In the genomic region with DNA sequence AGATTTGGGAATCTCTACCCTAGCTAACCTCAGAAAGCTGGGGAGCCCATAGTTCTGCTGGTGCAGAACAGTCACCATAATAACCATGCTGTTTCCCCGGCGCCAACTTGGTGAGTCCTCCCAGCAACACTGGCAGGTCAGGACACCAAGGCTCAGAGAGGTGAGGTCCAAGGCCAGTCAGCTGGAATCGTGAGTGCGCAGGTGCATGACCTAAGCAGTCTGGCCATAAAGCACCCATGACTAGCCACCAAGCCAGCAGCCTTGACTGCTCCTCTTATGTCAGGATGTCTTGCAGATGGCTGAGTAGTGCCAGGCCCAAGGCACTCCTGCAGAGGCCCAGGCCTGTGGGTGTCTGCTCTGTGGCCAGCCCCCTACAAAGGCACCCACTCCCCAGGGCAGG, we compare ENCODE assay signal across 8 cellular contexts. TPM values are rescaled to one million over a fixed set of nuclear protein-coding genes. Genes with fewer than 3 reads are reported as not detected.
A peak's percentile ranks its signal among the peaks of the same experiment; 100 is the strongest.
DNase-seq lines count a peak whose midpoint lies in the region; ATAC-seq and TF ChIP-seq lines count a peak whose summit lies in the region.

No MANE protein-coding gene starts in this region.

- TF ChIP-seq CTCF in GM20000 (IDR thresholded peaks at IDR 0.05; ENCODE audit: extremely low read depth, missing control alignments), result no peak

- H3K4me3 Mint-ChIP-seq in T-helper 17 cell, result peak overlapping the region; percentile 97
- H3K4me3 Mint-ChIP-seq in stimulated activated memory B cell treated with anti-CD40 and anti-IgM and Interleukin-4, amounts not matched to agents 10 μg/mL and 1 μg/mL and 100 μg/mL, for 72 hours, result peak overlapping the region; percentile 91

- no peaks in the 10 kb centered on the region for H3K27me3 Mint-ChIP-seq in T-helper 17 cell
- no peaks in the 10 kb centered on the region for H3K27me3 Mint-ChIP-seq in stimulated activated memory B cell treated with anti-CD40 and anti-IgM and Interleukin-4, amounts not matched to agents 10 μg/mL and 1 μg/mL and 100 μg/mL, for 72 hours

- H3K9me3 ChIP-seq in T-helper 17 cell (ENCODE audit: control insufficient read depth, low read length, poor library complexity, severe bottlenecking) (no peaks in the 10 kb centered on the region), iPS-18c (ENCODE audit: control insufficient read depth, insufficient read depth, low read length) (peaks cover 2% of the 10 kb centered on the region)

- ATAC-seq in T-helper 17 cell, result no peak
- no peak for ATAC-seq in stimulated activated memory B cell treated with anti-CD40 and anti-IgM and Interleukin-4, amounts not matched to agents 10 μg/mL and 1 μg/mL and 100 μg/mL, for 72 hours
- ATAC-seq in GM19035 (IDR thresholded peaks at IDR 0.05; ENCODE audit: unreplicated experiment), result no peak
- ATAC-seq in GM18858 (IDR thresholded peaks at IDR 0.05; ENCODE audit: unreplicated experiment), result no peak
- ATAC-seq in HG02610 (IDR thresholded peaks at IDR 0.05; ENCODE audit: unreplicated experiment), result no peak

- peak; percentile 39 for DNase-seq in GM20000 (ENCODE audit: low spot score)
- DNase-seq in T-helper 17 cell, result no peak
- DNase-seq in NCI-H1092 treated with DMSO at 0.1 percent for 48 hours (lab: John Stamatoyannopoulos, UW), result no peak

- H3K36me3 Mint-ChIP-seq in T-helper 17 cell (ENCODE audit: low read depth), result peaks cover 3% of the 10 kb centered on the region
- peaks cover 10% of the 10 kb centered on the region for H3K36me3 Mint-ChIP-seq in stimulated activated memory B cell treated with anti-CD40 and anti-IgM and Interleukin-4, amounts not matched to agents 10 μg/mL and 1 μg/mL and 100 μg/mL, for 72 hours

- peaks cover 52% of the 10 kb centered on the region for H3K4me1 Mint-ChIP-seq in T-helper 17 cell
- H3K4me1 Mint-ChIP-seq in stimulated activated memory B cell treated with anti-CD40 and anti-IgM and Interleukin-4, amounts not matched to agents 10 μg/mL and 1 μg/mL and 100 μg/mL, for 72 hours, result peaks cover 56% of the 10 kb centered on the region

- no peaks in the 10 kb centered on the region for H3K9me3 Mint-ChIP-seq in stimulated activated memory B cell treated with anti-CD40 and anti-IgM and Interleukin-4, amounts not matched to agents 10 μg/mL and 1 μg/mL and 100 μg/mL, for 72 hours

- H3K4me3 ChIP-seq in iPS-18c (ENCODE audit: insufficient read depth, low read depth, low read length), result peak overlapping the region; percentile 99; the same call in 1 of the 2 replicates

- H3K27ac Mint-ChIP-seq in T-helper 17 cell, result peak overlapping the region; percentile 99
- H3K27ac Mint-ChIP-seq in stimulated activated memory B cell treated with anti-CD40 and anti-IgM and Interleukin-4, amounts not matched to agents 10 μg/mL and 1 μg/mL and 100 μg/mL, for 72 hours, result peak overlapping the region; percentile 93

RNA-seq across cellular contexts. Expression of gene RNF44, which starts 2.6 kb away (rescaled TPM):
- total RNA-seq in T-helper 17 cell, result 100 to 1,000 TPM; 228 to 288 TPM

RNA-seq across cellular contexts. Expression of gene CDHR2, which starts 14.5 kb away (rescaled TPM):
- total RNA-seq in T-helper 17 cell, result 1 to 10 TPM; 1.3 to 2.4 TPM
